ENCODE assay signal across 16 cellular contexts in the genomic region with DNA sequence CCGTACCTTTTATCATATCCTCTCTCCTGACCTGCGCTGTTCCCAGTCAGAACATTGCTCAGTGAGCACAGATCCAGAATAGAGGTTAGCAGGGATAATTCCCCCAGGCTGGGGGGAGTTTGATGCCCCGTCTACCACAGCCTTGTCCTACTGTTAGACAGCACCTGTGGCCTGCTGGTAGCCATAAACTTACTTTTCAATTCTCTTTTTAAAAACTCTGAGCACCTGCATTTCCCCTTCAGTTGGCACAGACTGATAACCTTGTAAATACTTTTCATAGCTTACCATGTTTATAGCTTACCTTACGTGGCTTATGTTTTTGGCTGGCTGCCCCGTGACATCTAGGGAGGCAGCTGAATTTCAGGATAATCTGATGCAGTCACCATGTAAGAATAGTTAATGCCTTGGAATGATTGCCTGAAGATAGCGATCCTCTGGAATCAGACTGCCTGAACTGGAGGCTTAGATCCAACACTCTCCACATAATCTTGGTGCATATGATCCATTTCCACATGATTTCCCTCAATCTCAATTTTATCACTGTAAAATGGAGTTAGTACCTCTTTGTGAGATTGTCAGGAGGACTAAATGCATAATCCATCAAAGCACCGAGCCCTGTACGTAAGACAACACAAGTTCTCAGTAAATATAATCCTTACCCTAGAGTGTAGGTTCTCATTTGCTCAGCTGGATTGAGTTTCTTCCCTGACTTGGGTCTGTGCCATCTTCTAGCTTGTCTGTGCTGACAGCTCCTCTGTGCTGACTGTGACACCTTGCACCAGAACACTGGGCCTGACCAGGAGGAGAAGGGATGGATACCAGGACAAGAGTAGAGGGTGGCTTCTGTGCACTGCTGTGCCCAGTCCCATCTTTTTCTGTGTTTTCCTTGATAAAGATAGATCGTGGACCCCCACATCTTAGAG.
A peak's percentile ranks its signal among the peaks of the same experiment; 100 is the strongest.
DNase-seq lines count a peak whose midpoint lies in the region; TF ChIP-seq lines count a peak whose summit lies in the region.
"Had no signal": no experiment of that assay in that cellular context is flagged by ENCODE, and none has a peak within 500 bp of the region (broad histone marks: within the 10 kb centered on the region; RNA-seq: fewer than 3 reads in every experiment).

No MANE protein-coding gene starts in this region.

- H3K4me3 ChIP-seq in epithelial cell of esophagus (ENCODE audit: low read length) (no peak overlapping the region), neutrophil (ENCODE audit: low read depth in 1 of 2, low read length in 1 of 2) (no peak overlapping the region)
- H3K4me3 ChIP-seq: esophagus squamous epithelium had no signal

- no peaks in the 10 kb centered on the region for H3K9me3 ChIP-seq in neutrophil
- H3K9me3 ChIP-seq: esophagus squamous epithelium had no signal

- DNase-seq in D341Med (ENCODE audit: low spot score) (peak; percentile 63), NCI-H82 treated with DMSO at 0.1 percent for 48 hours (lab: John Stamatoyannopoulos, UW; ENCODE audit: unreplicated experiment) (peak; percentile 13), epithelial cell of esophagus (ENCODE audit: low read depth) (peak; percentile 16), GF-D8 (lab: John Stamatoyannopoulos, UW) (no peak), dedifferentiated amniotic fluid mesenchymal stem cell (ENCODE audit: extremely low spot score) (no peak), nucleus accumbens (lab: John Stamatoyannopoulos, UW) (no peak), NCI-H524 (lab: John Stamatoyannopoulos, UW) (no peak)
- DNase-seq: activated CD4-positive, alpha-beta T cell treated with anti-CD3 and anti-CD28 coated beads, Interleukin-2, amount 10 ng/mL, durations not matched to agents 24 days and 14 days; activated T-cell treated with anti-CD3 and anti-CD28 coated beads, Interleukin-2, amount 50 U/mL, for 1 hour; esophagus squamous epithelium; hippocampal formation; NCI-H1105 treated with DMSO at 0.1 percent for 48 hours; NCI-H524 treated with DMSO at 0.1 percent for 48 hours; nephron progenitor cell; stimulated activated naive CD8-positive, alpha-beta T cell treated with anti-CD3 and anti-CD28 coated beads, Interleukin-15, amount 100 ng/mL, for 72 hours had no signal

- H3K36me3 ChIP-seq in neutrophil = no peaks in the 10 kb centered on the region

- TF ChIP-seq CTCF in epithelial cell of esophagus (IDR thresholded peaks at IDR 0.05; ENCODE audit: insufficient read depth, low read depth, low read length, missing control alignments) (no peak), neutrophil (IDR thresholded peaks at IDR 0.05) (no peak)

- H3K4me1 ChIP-seq in neutrophil (ENCODE audit: control insufficient read depth in 1 of 2, insufficient read depth in 1 of 2, low read depth in 1 of 2, low read length in 1 of 2) = peaks cover 33 to 35% of the 10 kb centered on the region in 2 experiments

- no peaks in the 10 kb centered on the region for H3K27me3 ChIP-seq in neutrophil
- H3K27me3 ChIP-seq: esophagus squamous epithelium had no signal

- H3K27ac ChIP-seq in neutrophil = peak overlapping the region; percentile 53
- H3K27ac ChIP-seq: esophagus squamous epithelium had no signal

Comparison
In these comparisons a context has a peak if more than half of its experiments do, and no peak if none do; other contexts are left out.
1. DNase-seq: peak in D341Med (single experiment), NCI-H82 treated with DMSO at 0.1 percent for 48 hours (single experiment) and epithelial cell of esophagus (single experiment); none in GF-D8 (single experiment), dedifferentiated amniotic fluid mesenchymal stem cell (single experiment), nucleus accumbens (0 of 56) and NCI-H524 (0 of 2).